8 cellular contexts compared by ENCODE assay signal in the genomic region with DNA sequence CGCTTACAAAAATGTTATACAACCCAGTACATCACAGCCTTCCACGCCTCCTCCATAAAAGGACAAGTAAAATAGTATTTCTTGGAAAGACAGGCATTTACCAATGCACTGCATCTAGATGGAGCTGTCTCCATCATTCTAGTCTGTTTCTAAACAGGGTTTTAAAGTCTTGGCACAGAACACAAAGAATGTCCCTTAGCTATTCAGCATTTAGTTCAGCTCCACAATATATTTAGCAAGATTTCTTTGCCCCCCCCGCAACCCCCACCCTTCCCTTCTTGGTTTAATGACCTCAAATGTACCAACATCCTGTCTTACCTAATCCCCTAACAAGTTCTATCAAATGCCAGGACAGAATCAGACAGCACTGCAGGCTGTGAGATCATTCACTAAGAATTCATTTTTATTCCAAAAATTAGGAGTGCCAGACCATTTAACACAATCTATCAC.
A peak's percentile ranks its signal among the peaks of the same experiment; 100 is the strongest.
DNase-seq lines count a peak whose midpoint lies in the region; ATAC-seq and TF ChIP-seq lines count a peak whose summit lies in the region.

No MANE protein-coding gene starts in this region.

- no peaks in the 10 kb centered on the region for H3K27me3 ChIP-seq in cardiac muscle cell

- H3K4me3 ChIP-seq in cardiac muscle cell, result no peak overlapping the region
- no peak overlapping the region for H3K4me3 ChIP-seq in skeletal muscle cell (ENCODE audit: low read depth, low read length)

- H3K9me3 ChIP-seq in T-helper 17 cell (ENCODE audit: control insufficient read depth, low read length, poor library complexity, severe bottlenecking) (no peaks in the 10 kb centered on the region), cardiac muscle cell (ENCODE audit: low read depth) (no peaks in the 10 kb centered on the region)

- H3K4me3 Mint-ChIP-seq in T-helper 17 cell, result no peak overlapping the region

- H3K36me3 ChIP-seq in cardiac muscle cell, result no peaks in the 10 kb centered on the region

- peak overlapping the region; percentile 61 for H3K27ac Mint-ChIP-seq in T-helper 17 cell

- DNase-seq in HPDE6-E6E7 (ENCODE audit: extremely low spot score) (peak; percentile 56), T-helper 17 cell (no peak), cardiac muscle cell (ENCODE audit: low read depth in 1 of 2, low spot score in 1 of 2) (peak in 1 of 2 donors; percentile 95), skeletal muscle cell (ENCODE audit: low read depth) (peak; percentile 93), activated gamma-delta T cell treated with Interleukin-2 at 50 U/mL for 16 hours (no peak), NCI-H510A (lab: John Stamatoyannopoulos, UW) (no peak), NCI-H69 (lab: John Stamatoyannopoulos, UW) (no peak)

- ATAC-seq in T-helper 17 cell (peak; percentile 56), HG02973 (IDR thresholded peaks at IDR 0.05; ENCODE audit: unreplicated experiment) (no peak)

- peak; percentile 48 for TF ChIP-seq CTCF in cardiac muscle cell (IDR thresholded peaks at IDR 0.05; ENCODE audit: low read depth, low read length)

- peaks cover 45% of the 10 kb centered on the region for H3K4me1 Mint-ChIP-seq in T-helper 17 cell

- H3K36me3 Mint-ChIP-seq in T-helper 17 cell (ENCODE audit: low read depth), result no peaks in the 10 kb centered on the region

- H3K27ac ChIP-seq in cardiac muscle cell, result no peak overlapping the region

- H3K27me3 Mint-ChIP-seq in T-helper 17 cell, result no peaks in the 10 kb centered on the region

- H3K4me1 ChIP-seq in cardiac muscle cell (ENCODE audit: low read depth), result no peaks in the 10 kb centered on the region

Comparison
In these comparisons a context has a peak if more than half of its experiments do, and no peak if none do; other contexts are left out.
1. DNase-seq: peak in HPDE6-E6E7 (single experiment) and skeletal muscle cell (single experiment); none in T-helper 17 cell (0 of 3), activated gamma-delta T cell treated with Interleukin-2 at 50 U/mL for 16 hours (single experiment), NCI-H510A (single experiment) and NCI-H69 (single experiment).